ENCODE assay signal across 20 cellular contexts in the genomic region with DNA sequence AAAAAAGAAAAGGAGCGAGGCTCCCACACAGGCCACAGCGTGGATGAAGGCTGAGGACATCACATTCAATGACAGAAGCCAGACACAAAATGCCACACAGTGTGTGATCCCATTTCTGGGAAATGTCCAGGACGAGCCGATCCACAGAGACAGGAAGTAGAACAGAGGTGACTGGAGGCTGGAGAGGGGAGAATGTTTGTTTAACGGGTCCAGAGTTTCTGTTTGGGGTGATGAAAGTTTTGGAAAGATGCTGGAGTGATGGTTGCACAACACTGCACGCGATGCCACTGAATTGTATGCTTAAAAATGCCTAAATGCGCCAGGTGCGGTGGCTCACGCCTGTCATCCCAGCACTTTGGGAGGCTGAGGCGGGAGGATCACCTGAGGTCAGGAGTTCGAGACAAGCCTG. TPM values are rescaled to one million over a fixed set of nuclear protein-coding genes. Genes with fewer than 3 reads are reported as not detected.
"Had no signal": no experiment of that assay in that cellular context is flagged by ENCODE, and none has a peak within 500 bp of the region (broad histone marks: within the 10 kb centered on the region; RNA-seq: fewer than 3 reads in every experiment).

No MANE protein-coding gene starts in this region.

- ATAC-seq: activated CD4-positive, CD25-positive, alpha-beta regulatory T cell treated with anti-CD3 and anti-CD28 coated beads, Interleukin-2, amount 50 U/mL, for 24 hours; activated CD8-positive, alpha-beta memory T cell treated with anti-CD3 and anti-CD28 coated beads, Interleukin-2, amount 10 ng/mL, durations not matched to agents 7 days and 5 days had no signal

- DNase-seq: activated CD4-positive, alpha-beta T cell treated with anti-CD3 and anti-CD28 coated beads, Interleukin-2, amount 50 U/mL, for 4 hours; activated CD8-positive, alpha-beta memory T cell treated with anti-CD3 and anti-CD28 coated beads, Interleukin-2, amount 10 ng/mL, durations not matched to agents 7 days and 5 days; activated effector memory CD4-positive, alpha-beta T cell treated with anti-CD3 and anti-CD28 coated beads, Interleukin-2, amount 50 U/mL, for 16 hours; activated naive CD8-positive, alpha-beta T cell treated with anti-CD3 and anti-CD28 coated beads for 36 hours; activated T-cell treated with anti-CD3 and anti-CD28 coated beads, Interleukin-2, amount 50 U/mL, for 24 hours; anterior cingulate cortex; endodermal cell; erythroblast; mesendoderm; stimulated activated CD4-positive, alpha-beta T cell treated with anti-CD3 and anti-CD28 coated beads, Interleukin-2, amount 100 ng/mL, for 48 hours; stimulated activated naive CD4-positive, alpha-beta T cell treated with Interleukin-2 at 50 U/mL for 16 hours had no signal

RNA-seq across cellular contexts. Expression of a gene that starts 0.7 kb away (rescaled TPM):
- total RNA-seq: activated CD8-positive, alpha-beta memory T cell treated with anti-CD3 and anti-CD28 coated beads, Interleukin-2, amount 10 ng/mL, durations not matched to agents 7 days and 5 days; activated naive CD8-positive, alpha-beta T cell treated with anti-CD3 and anti-CD28 coated beads for 36 hours; cerebellum; dermis microvascular lymphatic vessel endothelial cell; glomerular endothelial cell; omental fat pad; pulmonary artery endothelial cell; T-helper 2 cell treated with Interferon-gamma antibody and Interleukin-4, amounts not matched to agents 100 ng/mL and 5 ng/mL, for 36 hours; temporal lobe; urinary bladder had no signal
- polyA plus RNA-seq: urinary bladder had no signal

RNA-seq across cellular contexts. Expression of a gene that starts 19.7 kb away (rescaled TPM):
- total RNA-seq: activated CD8-positive, alpha-beta memory T cell treated with anti-CD3 and anti-CD28 coated beads, Interleukin-2, amount 10 ng/mL, durations not matched to agents 7 days and 5 days; activated naive CD8-positive, alpha-beta T cell treated with anti-CD3 and anti-CD28 coated beads for 36 hours; dermis microvascular lymphatic vessel endothelial cell; glomerular endothelial cell; omental fat pad; pulmonary artery endothelial cell; T-helper 2 cell treated with Interferon-gamma antibody and Interleukin-4, amounts not matched to agents 100 ng/mL and 5 ng/mL, for 36 hours had no signal

RNA-seq across cellular contexts. Expression of a gene that starts 31.5 kb away (rescaled TPM):
- total RNA-seq: activated CD8-positive, alpha-beta memory T cell treated with anti-CD3 and anti-CD28 coated beads, Interleukin-2, amount 10 ng/mL, durations not matched to agents 7 days and 5 days; activated naive CD8-positive, alpha-beta T cell treated with anti-CD3 and anti-CD28 coated beads for 36 hours; cerebellum; dermis microvascular lymphatic vessel endothelial cell; endodermal cell; glomerular endothelial cell; pulmonary artery endothelial cell; T-helper 2 cell treated with Interferon-gamma antibody and Interleukin-4, amounts not matched to agents 100 ng/mL and 5 ng/mL, for 36 hours; temporal lobe; urinary bladder had no signal
